In genomic region chr5:111158105-111158744, GRCh38 we compare ENCODE assay signal across 1 cellular context.
A peak's percentile ranks its signal among the peaks of the same experiment; 100 is the strongest.
TF ChIP-seq lines count a peak whose summit lies in the region.

No MANE protein-coding gene starts in this region.

TF ChIP-seq in GM12878, 131 proteins besides CTCF, POLR2A, EP300 and RAD21 (continued from another document):
- TF ChIP-seq SKIL (IDR thresholded peaks at IDR 0.05; ENCODE audit: low read depth, poor library complexity, severe bottlenecking) (peak; percentile 46), SPI1 (IDR thresholded peaks at IDR 0.05; ENCODE audit: borderline replicate concordance, insufficient read depth, low read depth, low read length) (no peak), RBBP5 (conservative IDR thresholded peaks at IDR 0.05) (no peak), YY1 (IDR thresholded peaks at IDR 0.05; ENCODE audit: low read depth, low read length) (peak; percentile 68), NFYA (IDR thresholded peaks at IDR 0.05; ENCODE audit: borderline replicate concordance, low read depth, low read length) (no peak), MYB (IDR thresholded peaks at IDR 0.05; ENCODE audit: borderline replicate concordance, low read depth, low read length) (no peak), BCL3 (IDR thresholded peaks at IDR 0.05; ENCODE audit: borderline replicate concordance, insufficient read depth, low read depth, low read length, poor library complexity, severe bottlenecking) (no peak), POU2F2 (IDR thresholded peaks at IDR 0.05; ENCODE audit: borderline replicate concordance, low read depth, low read length) (peak; percentile 58; the same call in 1 of the 3 replicates)
- TF ChIP-seq, protein P1, sequence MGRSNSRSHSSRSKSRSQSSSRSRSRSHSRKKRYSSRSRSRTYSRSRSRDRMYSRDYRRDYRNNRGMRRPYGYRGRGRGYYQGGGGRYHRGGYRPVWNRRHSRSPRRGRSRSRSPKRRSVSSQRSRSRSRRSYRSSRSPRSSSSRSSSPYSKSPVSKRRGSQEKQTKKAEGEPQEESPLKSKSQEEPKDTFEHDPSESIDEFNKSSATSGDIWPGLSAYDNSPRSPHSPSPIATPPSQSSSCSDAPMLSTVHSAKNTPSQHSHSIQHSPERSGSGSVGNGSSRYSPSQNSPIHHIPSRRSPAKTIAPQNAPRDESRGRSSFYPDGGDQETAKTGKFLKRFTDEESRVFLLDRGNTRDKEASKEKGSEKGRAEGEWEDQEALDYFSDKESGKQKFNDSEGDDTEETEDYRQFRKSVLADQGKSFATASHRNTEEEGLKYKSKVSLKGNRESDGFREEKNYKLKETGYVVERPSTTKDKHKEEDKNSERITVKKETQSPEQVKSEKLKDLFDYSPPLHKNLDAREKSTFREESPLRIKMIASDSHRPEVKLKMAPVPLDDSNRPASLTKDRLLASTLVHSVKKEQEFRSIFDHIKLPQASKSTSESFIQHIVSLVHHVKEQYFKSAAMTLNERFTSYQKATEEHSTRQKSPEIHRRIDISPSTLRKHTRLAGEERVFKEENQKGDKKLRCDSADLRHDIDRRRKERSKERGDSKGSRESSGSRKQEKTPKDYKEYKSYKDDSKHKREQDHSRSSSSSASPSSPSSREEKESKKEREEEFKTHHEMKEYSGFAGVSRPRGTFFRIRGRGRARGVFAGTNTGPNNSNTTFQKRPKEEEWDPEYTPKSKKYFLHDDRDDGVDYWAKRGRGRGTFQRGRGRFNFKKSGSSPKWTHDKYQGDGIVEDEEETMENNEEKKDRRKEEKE (IDR thresholded peaks at IDR 0.05): no peak
